ENCODE assay signal across 18 cellular contexts in the genomic region with DNA sequence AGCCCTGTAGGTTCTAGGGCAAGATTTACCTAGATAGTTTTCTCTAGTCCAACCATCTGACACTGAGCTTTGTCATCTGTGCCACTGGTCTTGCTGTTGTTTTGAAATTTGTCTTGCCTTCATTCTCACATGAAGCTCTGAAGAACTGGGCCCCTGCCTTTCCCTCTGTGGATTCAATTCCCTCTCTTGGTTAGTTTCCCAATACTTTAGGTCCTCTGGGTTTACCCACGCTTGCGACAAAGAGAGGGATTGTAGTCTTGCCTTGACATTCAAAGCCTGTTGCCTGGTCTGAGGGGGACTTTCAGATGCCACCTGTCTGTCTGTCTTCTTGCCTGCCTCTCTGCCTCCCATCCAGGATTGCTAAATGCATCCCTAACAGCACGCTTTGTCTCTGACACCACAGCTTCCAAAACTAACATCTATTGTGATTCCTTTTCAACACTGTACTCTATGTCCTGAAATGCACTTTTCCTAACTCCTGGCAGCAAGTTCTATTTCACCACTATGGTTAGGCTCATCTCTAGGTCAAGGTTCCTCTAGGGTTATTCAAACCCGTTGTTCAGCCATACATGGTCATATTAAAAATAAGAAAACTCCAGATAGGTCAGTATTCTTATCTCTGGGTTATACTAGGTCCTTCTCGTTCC.
"Had no signal": no experiment of that assay in that cellular context is flagged by ENCODE, and none has a peak within 500 bp of the region (broad histone marks: within the 10 kb centered on the region; RNA-seq: fewer than 3 reads in every experiment).

No MANE protein-coding gene starts in this region.

- H3K4me1 Mint-ChIP-seq: naive B cell, nephron had no signal

- H3K4me3 Mint-ChIP-seq: naive B cell, nephron, type B pancreatic cell had no signal

- H3K79me2 ChIP-seq: parathyroid adenoma had no signal

- H3K4me3 ChIP-seq: coronary artery, lung, prostate gland, suprapubic skin, thyroid gland had no signal

- H3K9me3 ChIP-seq: prostate gland, suprapubic skin, thyroid gland had no signal

- H3K27me3 ChIP-seq: suprapubic skin, thyroid gland had no signal

- H3K9me3 Mint-ChIP-seq: nephron, type B pancreatic cell had no signal

- H3K9ac ChIP-seq: parathyroid adenoma had no signal

- DNase-seq: caudate nucleus; effector CD4-positive, alpha-beta T cell; kidney; mesenchymal stem cell; naive B cell; occipital lobe; small intestine; stimulated activated CD4-positive, alpha-beta T cell treated with anti-CD3 and anti-CD28 coated beads, Interleukin-2, amount 100 ng/mL, for 48 hours; stimulated activated naive CD4-positive, alpha-beta T cell treated with Interleukin-2 at 50 U/mL for 16 hours; thyroid gland had no signal

- H3K36me3 ChIP-seq: prostate gland, suprapubic skin, thyroid gland had no signal

- ATAC-seq: esophagus mucosa had no signal

- H2AFZ ChIP-seq: parathyroid adenoma had no signal

- H3K4me1 ChIP-seq: parathyroid adenoma, prostate gland, suprapubic skin, thyroid gland had no signal

- H3K27me3 Mint-ChIP-seq: naive B cell, type B pancreatic cell had no signal

- H3K27ac ChIP-seq: coronary artery, parathyroid adenoma, prostate gland, suprapubic skin, thyroid gland had no signal

- H3K36me3 Mint-ChIP-seq: type B pancreatic cell had no signal

- H3K27ac Mint-ChIP-seq: naive B cell, nephron, type B pancreatic cell had no signal
